19 cellular contexts compared by ENCODE assay signal in the genomic region with DNA sequence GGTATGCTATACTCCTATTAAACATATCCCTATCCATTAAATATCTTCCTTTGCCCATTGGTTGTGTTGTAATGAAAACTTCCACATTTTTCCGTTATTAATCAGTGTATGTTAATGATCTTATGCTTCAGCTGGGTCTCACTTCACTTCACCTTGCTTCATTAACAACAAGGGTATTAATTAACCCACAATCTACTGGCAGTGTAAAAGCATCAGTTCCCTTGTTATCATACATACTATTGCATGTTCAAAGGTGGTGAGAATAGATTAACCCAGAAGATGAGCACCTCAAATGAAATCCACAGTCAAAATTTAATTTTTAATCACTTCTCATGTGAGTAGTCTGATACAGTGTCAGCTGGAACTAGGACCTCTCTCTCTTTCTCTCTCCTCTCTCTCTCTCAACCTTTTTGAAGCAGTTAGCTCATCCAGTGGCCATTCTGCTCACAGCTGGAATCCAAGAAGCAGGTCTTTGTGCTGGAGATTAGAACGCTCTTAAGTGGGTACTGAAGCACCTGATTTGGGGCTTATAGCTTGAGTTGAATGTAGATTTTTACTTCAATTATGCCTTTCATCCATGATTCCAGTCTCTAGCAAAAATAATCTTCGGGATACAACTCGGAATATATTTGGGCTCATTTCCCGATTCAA.
A peak's percentile ranks its signal among the peaks of the same experiment; 100 is the strongest.
DNase-seq lines count a peak whose midpoint lies in the region; ATAC-seq and TF ChIP-seq lines count a peak whose summit lies in the region.
"Had no signal": no experiment of that assay in that cellular context is flagged by ENCODE, and none has a peak within 500 bp of the region (broad histone marks: within the 10 kb centered on the region; RNA-seq: fewer than 3 reads in every experiment).

No MANE protein-coding gene starts in this region.

- no peak for TF ChIP-seq CTCF in epithelial cell of proximal tubule (conservative IDR thresholded peaks at IDR 0.05; ENCODE audit: low read depth, low read length)
- TF ChIP-seq CTCF in GM13976 (IDR thresholded peaks at IDR 0.05; ENCODE audit: borderline replicate concordance, control extremely low read depth, extremely low read depth, insufficient read depth, missing control alignments), result no peak

- ATAC-seq in HG03097 (IDR thresholded peaks at IDR 0.05; ENCODE audit: low FRiP score, unreplicated experiment), result peak; percentile 41
- no peak for ATAC-seq in naive thymus-derived CD4-positive, alpha-beta T cell

- no peaks in the 10 kb centered on the region for H3K27me3 ChIP-seq in naive thymus-derived CD4-positive, alpha-beta T cell (ENCODE audit: control insufficient read depth in 2 of 2, insufficient read depth in 2 of 2, low read length in 2 of 2)
- H3K27me3 ChIP-seq: ascending aorta had no signal

- no peak overlapping the region for H3K4me3 ChIP-seq in epithelial cell of proximal tubule (ENCODE audit: low read depth, low read length)
- no peak overlapping the region for H3K4me3 ChIP-seq in naive thymus-derived CD4-positive, alpha-beta T cell (ENCODE audit: low read length)
- H3K4me3 ChIP-seq: ascending aorta had no signal

- H3K27me3 Mint-ChIP-seq in naive thymus-derived CD4-positive, alpha-beta T cell, result peaks cover 19 to 34% (median 27%) of the 10 kb centered on the region in 5 donors

- H3K36me3 ChIP-seq in naive thymus-derived CD4-positive, alpha-beta T cell (ENCODE audit: control insufficient read depth in 2 of 3, insufficient read depth in 3 of 3, low read length in 3 of 3), result no peaks in the 10 kb centered on the region

- no peak overlapping the region for H3K27ac Mint-ChIP-seq in naive thymus-derived CD4-positive, alpha-beta T cell
- H3K27ac Mint-ChIP-seq: activated CD4-positive, alpha-beta memory T cell treated with anti-CD3 and anti-CD28 coated beads for 36 hours; nephron had no signal

- no peaks in the 10 kb centered on the region for H3K9me3 Mint-ChIP-seq in naive thymus-derived CD4-positive, alpha-beta T cell
- H3K9me3 Mint-ChIP-seq: activated CD4-positive, alpha-beta memory T cell treated with anti-CD3 and anti-CD28 coated beads for 36 hours had no signal

- intact Hi-C loops in naive thymus-derived CD4-positive, alpha-beta T cell (cut with micrococcal nuclease), result no loop called here

- H3K27ac ChIP-seq in substantia nigra (ENCODE audit: low read depth, low read length, poor library complexity, severe bottlenecking), result peak overlapping the region; percentile 46
- no peak overlapping the region for H3K27ac ChIP-seq in naive thymus-derived CD4-positive, alpha-beta T cell (ENCODE audit: low read depth, low read length)
- H3K27ac ChIP-seq: ascending aorta, WERI-Rb-1 had no signal

- H3K4me1 Mint-ChIP-seq in naive thymus-derived CD4-positive, alpha-beta T cell, result peaks cover 0 to 4% (median 0%) of the 10 kb centered on the region in 7 donors
- H3K4me1 Mint-ChIP-seq: nephron had no signal

- no peaks in the 10 kb centered on the region for H3K9me3 ChIP-seq in naive thymus-derived CD4-positive, alpha-beta T cell (ENCODE audit: control insufficient read depth in 2 of 3, low read length in 3 of 3)
- H3K9me3 ChIP-seq: ascending aorta had no signal

- no peak overlapping the region for H3K4me3 Mint-ChIP-seq in naive thymus-derived CD4-positive, alpha-beta T cell
- H3K4me3 Mint-ChIP-seq: activated CD4-positive, alpha-beta memory T cell treated with anti-CD3 and anti-CD28 coated beads for 36 hours; nephron had no signal

- in situ Hi-C loops in GM13976 (cut with MboI; ENCODE audit: low sequenced_read_pairs, unreplicated experiment), result no loop called here

- no peaks in the 10 kb centered on the region for H3K36me3 Mint-ChIP-seq in naive thymus-derived CD4-positive, alpha-beta T cell
- H3K36me3 Mint-ChIP-seq: activated CD4-positive, alpha-beta memory T cell treated with anti-CD3 and anti-CD28 coated beads for 36 hours had no signal

- POLR2A ChIA-PET in naive thymus-derived CD4-positive, alpha-beta T cell (lab: Charles Lee), result interaction anchor here (0.6 kb wide), 1 partner anchor 832 kb away, joined by 3 read pairs; no protein-coding TSS in a partner anchor

- H3K4me1 ChIP-seq in naive thymus-derived CD4-positive, alpha-beta T cell (ENCODE audit: control insufficient read depth in 2 of 2, insufficient read depth in 2 of 2, low read length in 2 of 2), result no peaks in the 10 kb centered on the region
- H3K4me1 ChIP-seq: ascending aorta had no signal

- CTCF ChIA-PET in naive thymus-derived CD4-positive, alpha-beta T cell (lab: Charles Lee), result no interaction called here

- DNase-seq in NCI-H2227 treated with DMSO at 0.1 percent for 48 hours (lab: John Stamatoyannopoulos, UW), result peak; percentile 85
- DNase-seq in epithelial cell of proximal tubule (ENCODE audit: low read depth), result peak; percentile 4
- DNase-seq in substantia nigra (lab: John Stamatoyannopoulos, UW), result no peak
- DNase-seq in NCI-H1694 (lab: John Stamatoyannopoulos, UW), result no peak
- DNase-seq in GM13976 (ENCODE audit: low spot score), result no peak
- no peak for DNase-seq in naive thymus-derived CD4-positive, alpha-beta T cell
- DNase-seq: activated CD4-positive, alpha-beta memory T cell treated with anti-CD3 and anti-CD28 coated beads for 36 hours; activated naive CD4-positive, alpha-beta T cell; activated T-cell treated with anti-CD3 and anti-CD28 coated beads for 4 hours; cerebellar nuclear complex; kidney glomerular epithelial cell; stimulated activated CD4-positive, alpha-beta T cell treated with anti-CD3 and anti-CD28 coated beads, Interleukin-2, amount 100 ng/mL, for 24 hours; stimulated activated naive CD4-positive, alpha-beta T cell treated with Interleukin-2 at 50 U/mL for 16 hours; T-helper 2 cell; trophoblast cell; WERI-Rb-1 had no signal

Comparison
In these comparisons a context has a peak if more than half of its experiments do, and no peak if none do; other contexts are left out.
1. DNase-seq: peak in NCI-H2227 treated with DMSO at 0.1 percent for 48 hours (single experiment) and epithelial cell of proximal tubule (single experiment); none in substantia nigra (0 of 49), NCI-H1694 (single experiment), GM13976 (single experiment) and naive thymus-derived CD4-positive, alpha-beta T cell (0 of 9).